ENCODE assay signal across 9 cellular contexts in genomic region chr13:39688699-39689405, GRCh38. TPM values are rescaled to one million over a fixed set of nuclear protein-coding genes. Genes with fewer than 3 reads are reported as not detected.
A peak's percentile ranks its signal among the peaks of the same experiment; 100 is the strongest.
DNase-seq lines count a peak whose midpoint lies in the region; ATAC-seq and TF ChIP-seq lines count a peak whose summit lies in the region.
"Had no signal": no experiment of that assay in that cellular context is flagged by ENCODE, and none has a peak within 500 bp of the region (broad histone marks: within the 10 kb centered on the region; RNA-seq: fewer than 3 reads in every experiment).

No MANE protein-coding gene starts in this region.

- TF ChIP-seq RAD21 in IMR-90 (IDR thresholded peaks at IDR 0.05; ENCODE audit: low read length): no peak

- 0 out of 2 replicates have a peak overlapping the region, but pooled peaks have one; percentile 29 for H3K14ac ChIP-seq in IMR-90 (replicated peaks; ENCODE audit: low read depth, low read length)

- H2AK9ac ChIP-seq in IMR-90 (replicated peaks; ENCODE audit: low read depth, low read length, poor library complexity): no peak overlapping the region

- no peak overlapping the region for H2AFZ ChIP-seq in IMR-90 (replicated peaks; ENCODE audit: low read length, poor library complexity)

- H4K8ac ChIP-seq in IMR-90 (ENCODE audit: low read depth in 2 of 2, low read length in 2 of 2): no peak overlapping the region

- H2BK15ac ChIP-seq in IMR-90 (ENCODE audit: low read depth, low read length): no peak overlapping the region

- CTCF ChIA-PET in IMR-90 (lab: Yijun Ruan, JAX): no interaction called here

- no peak overlapping the region for H3K9ac ChIP-seq in IMR-90 (ENCODE audit: low read depth, low read length)

- peak; percentile 91 for ATAC-seq in GM18520 (IDR thresholded peaks at IDR 0.05; ENCODE audit: unreplicated experiment)
- ATAC-seq in GM21723 (IDR thresholded peaks at IDR 0.05; ENCODE audit: unreplicated experiment): peak; percentile 95
- ATAC-seq in IMR-90 (ENCODE audit: low read depth): peak; percentile 58

- TF ChIP-seq CTCF in IMR-90 (conservative IDR thresholded peaks at IDR 0.05; ENCODE audit: low read depth, low read length): no peak

- no peak overlapping the region for H3K27ac ChIP-seq in IMR-90 (ENCODE audit: insufficient read depth, low read length)

- no peak overlapping the region for H2BK120ac ChIP-seq in IMR-90 (ENCODE audit: low read depth, low read length)

- no peak overlapping the region for H2BK20ac ChIP-seq in IMR-90 (ENCODE audit: low read depth, low read length)

- no peak overlapping the region for H3K18ac ChIP-seq in IMR-90 (ENCODE audit: low read depth, low read length)

- dilution Hi-C loops in IMR-90 (cut with HindIII; ENCODE audit: low sequenced_read_pairs, unreplicated experiment): no loop called here

- H3K4me3 ChIP-seq in IMR-90 (ENCODE audit: insufficient read depth, low read depth, low read length): no peak overlapping the region

- DNase-seq in IMR-90: peak; percentile 54
- peak; percentile 2 for DNase-seq in hepatic stellate cell (ENCODE audit: low spot score)
- DNase-seq in NCI-H82 (lab: John Stamatoyannopoulos, UW): no peak
- DNase-seq in RKO (ENCODE audit: low spot score): no peak
- DNase-seq in NCI-H748 treated with DMSO at 0.1 percent for 48 hours (lab: John Stamatoyannopoulos, UW): no peak
- no peak for DNase-seq in NCI-H1417 treated with DMSO at 0.1 percent for 48 hours (lab: John Stamatoyannopoulos, UW)
- DNase-seq: activated gamma-delta T cell treated with Interleukin-2 at 50 U/mL for 16 hours had no signal

- H4K91ac ChIP-seq in IMR-90 (ENCODE audit: insufficient read depth, low read depth, low read length): no peak overlapping the region

- POLR2A ChIA-PET in IMR-90 (lab: Charles Lee; ENCODE audit: unreplicated experiment): interaction anchor here (0.7 kb wide), 1 partner anchor 12 kb away, joined by 4 read pairs; no protein-coding TSS in a partner anchor

- no peak overlapping the region for H3K23ac ChIP-seq in IMR-90 (ENCODE audit: low read depth, low read length)

- no peak overlapping the region for H3K56ac ChIP-seq in IMR-90 (ENCODE audit: extremely low read depth, insufficient read depth, low read length)

- H3K36me3 ChIP-seq in IMR-90 (ENCODE audit: control insufficient read depth, insufficient read depth, low read length): peaks cover 6% of the 10 kb centered on the region; the same call in 1 of the 2 replicates

- in situ Hi-C loops in IMR-90 (cut with MboI; ENCODE audit: low sequenced_read_pairs): loop anchor here (25.0 kb wide), 1 partner anchor 998 kb away; no protein-coding TSS in a partner anchor

- no peaks in the 10 kb centered on the region for H3K79me1 ChIP-seq in IMR-90 (ENCODE audit: low read depth in 1 of 2, low read length in 2 of 2)

- no CpG with 5 or more reads among the region's 1 CpG for WGBS in IMR-90 (ENCODE audit: extremely low coverage in 2 of 2, insufficient read length in 1 of 2), 2 experiments

- no TSS peak for BruUV-seq in IMR-90 (replicated peaks; lab: Mats Ljungman, UMichigan)

- H2AK5ac ChIP-seq in IMR-90 (ENCODE audit: low read depth, low read length): no peak overlapping the region

- peaks cover 6% of the 10 kb centered on the region for H3K4me1 ChIP-seq in IMR-90 (ENCODE audit: control insufficient read depth, insufficient read depth, low read length)

- no peaks in the 10 kb centered on the region for H3K9me3 ChIP-seq in IMR-90 (ENCODE audit: control insufficient read depth, insufficient read depth, low read length)

- no peak overlapping the region for H4K5ac ChIP-seq in IMR-90 (ENCODE audit: low read depth, low read length)

- H2BK5ac ChIP-seq in IMR-90 (ENCODE audit: low read depth, low read length, poor library complexity, severe bottlenecking): peak overlapping the region; percentile 5

- no peak overlapping the region for H3K4ac ChIP-seq in IMR-90 (ENCODE audit: low read depth, low read length)

- peaks cover 7% of the 10 kb centered on the region; the same call in 1 of the 2 replicates for H3K9me1 ChIP-seq in IMR-90 (ENCODE audit: insufficient read depth, low read length)

- no peak overlapping the region for H3K4me2 ChIP-seq in IMR-90 (ENCODE audit: low read depth, low read length)

- H4K20me1 ChIP-seq in IMR-90 (ENCODE audit: insufficient read depth, low read length): no peaks in the 10 kb centered on the region

- intact Hi-C loops in IMR-90 (cut with micrococcal nuclease): loop anchor here (10.0 kb wide), 1 partner anchor 1086 kb away; the partner anchor contains the start of gene MRPS31

- H3K27me3 ChIP-seq in IMR-90 (ENCODE audit: control insufficient read depth, insufficient read depth, low read length): no peaks in the 10 kb centered on the region

- TF ChIP-seq POLR2A in IMR-90 (IDR thresholded peaks at IDR 0.05; ENCODE audit: low read depth, low read length): no peak

TF ChIP-seq in IMR-90, 13 proteins besides CTCF, POLR2A, EP300 and RAD21:
- TF ChIP-seq FOS (IDR thresholded peaks at IDR 0.05; ENCODE audit: low read depth, low read length): no peak
- TF ChIP-seq MAFK (IDR thresholded peaks at IDR 0.05; ENCODE audit: low read depth, low read length): no peak
- TF ChIP-seq MAZ (IDR thresholded peaks at IDR 0.05; ENCODE audit: borderline replicate concordance, low read depth, low read length): no peak
- TF ChIP-seq RFX5 (IDR thresholded peaks at IDR 0.05; ENCODE audit: low read depth, low read length): no peak
- TF ChIP-seq CEBPB (IDR thresholded peaks at IDR 0.05; ENCODE audit: low read depth, low read length): no peak
- TF ChIP-seq USF2 (IDR thresholded peaks at IDR 0.05; ENCODE audit: low read depth, low read length): no peak
- TF ChIP-seq ELK1 (IDR thresholded peaks at IDR 0.05; ENCODE audit: borderline replicate concordance, low read depth, low read length): no peak
- TF ChIP-seq NFE2L2 (IDR thresholded peaks at IDR 0.05; ENCODE audit: low read depth, low read length): no peak
- no peak for TF ChIP-seq MXI1 (IDR thresholded peaks at IDR 0.05; ENCODE audit: borderline replicate concordance, low read depth, low read length)
- TF ChIP-seq RCOR1 (IDR thresholded peaks at IDR 0.05; ENCODE audit: insufficient replicate concordance, low read length): no peak
- TF ChIP-seq SMC3 (IDR thresholded peaks at IDR 0.05; ENCODE audit: low read depth, low read length): no peak
- TF ChIP-seq BHLHE40 (IDR thresholded peaks at IDR 0.05; ENCODE audit: low read depth, low read length): no peak
- TF ChIP-seq CHD1 (IDR thresholded peaks at IDR 0.05; ENCODE audit: low read depth, low read length): no peak
TF ChIP-seq in IMR-90: peak in this region for 0.

RNA-seq across cellular contexts. Expression of gene COG6, which starts 33.4 kb away (rescaled TPM):
- 37.5 and 46.1 TPM in 2 replicates for total RNA-seq in IMR-90 (2012; rRNA removed)
- polyA plus RNA-seq in IMR-90 (2012; rRNA removed): 20.3 and 22.8 TPM in 2 replicates
- polyA plus RNA-seq in IMR-90 (2012; cell fraction: cytosol; rRNA removed): 5.4 and 6.9 TPM in 2 replicates
- 3.4 and 33.1 TPM in 2 replicates for polyA plus RNA-seq in IMR-90 (2012; cell fraction: nucleus; rRNA removed; ENCODE audit: low replicate concordance)

Comparison
In these comparisons a context has a peak if more than half of its experiments do, and no peak if none do; other contexts are left out.
1. DNase-seq: peak in IMR-90 (single experiment) and hepatic stellate cell (single experiment); none in NCI-H82 (single experiment), RKO (single experiment), NCI-H748 treated with DMSO at 0.1 percent for 48 hours (single experiment) and NCI-H1417 treated with DMSO at 0.1 percent for 48 hours (single experiment).
2. Peak in every context shown above with its lines, with median percentiles within 50 percentile points of each other: ATAC-seq.